1 cellular context compared by ENCODE assay signal in the genomic region with DNA sequence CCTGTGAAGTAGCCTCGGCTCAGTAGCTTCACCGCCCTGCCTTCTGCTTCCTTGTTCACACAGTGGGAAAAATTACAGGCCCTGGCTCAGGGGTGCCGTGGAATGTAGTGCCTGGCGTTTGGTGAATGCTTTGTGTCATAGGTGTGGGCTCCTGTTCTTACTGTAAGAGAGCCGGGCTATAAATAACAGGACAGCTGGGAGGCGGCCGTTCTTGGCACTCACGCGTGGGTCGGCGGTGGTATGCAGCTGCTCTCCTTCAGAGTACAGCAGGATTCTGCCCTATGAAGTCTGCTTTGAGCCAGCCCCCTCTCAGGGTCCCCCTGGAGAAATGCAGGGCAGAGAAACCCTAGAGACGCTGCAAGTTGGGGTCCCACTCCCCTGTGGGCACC.
TF ChIP-seq lines count a peak whose summit lies in the region.

No MANE protein-coding gene starts in this region.

TF ChIP-seq in Ishikawa, 13 proteins besides CTCF, POLR2A, EP300 and RAD21:
- TF ChIP-seq, protein P1, sequence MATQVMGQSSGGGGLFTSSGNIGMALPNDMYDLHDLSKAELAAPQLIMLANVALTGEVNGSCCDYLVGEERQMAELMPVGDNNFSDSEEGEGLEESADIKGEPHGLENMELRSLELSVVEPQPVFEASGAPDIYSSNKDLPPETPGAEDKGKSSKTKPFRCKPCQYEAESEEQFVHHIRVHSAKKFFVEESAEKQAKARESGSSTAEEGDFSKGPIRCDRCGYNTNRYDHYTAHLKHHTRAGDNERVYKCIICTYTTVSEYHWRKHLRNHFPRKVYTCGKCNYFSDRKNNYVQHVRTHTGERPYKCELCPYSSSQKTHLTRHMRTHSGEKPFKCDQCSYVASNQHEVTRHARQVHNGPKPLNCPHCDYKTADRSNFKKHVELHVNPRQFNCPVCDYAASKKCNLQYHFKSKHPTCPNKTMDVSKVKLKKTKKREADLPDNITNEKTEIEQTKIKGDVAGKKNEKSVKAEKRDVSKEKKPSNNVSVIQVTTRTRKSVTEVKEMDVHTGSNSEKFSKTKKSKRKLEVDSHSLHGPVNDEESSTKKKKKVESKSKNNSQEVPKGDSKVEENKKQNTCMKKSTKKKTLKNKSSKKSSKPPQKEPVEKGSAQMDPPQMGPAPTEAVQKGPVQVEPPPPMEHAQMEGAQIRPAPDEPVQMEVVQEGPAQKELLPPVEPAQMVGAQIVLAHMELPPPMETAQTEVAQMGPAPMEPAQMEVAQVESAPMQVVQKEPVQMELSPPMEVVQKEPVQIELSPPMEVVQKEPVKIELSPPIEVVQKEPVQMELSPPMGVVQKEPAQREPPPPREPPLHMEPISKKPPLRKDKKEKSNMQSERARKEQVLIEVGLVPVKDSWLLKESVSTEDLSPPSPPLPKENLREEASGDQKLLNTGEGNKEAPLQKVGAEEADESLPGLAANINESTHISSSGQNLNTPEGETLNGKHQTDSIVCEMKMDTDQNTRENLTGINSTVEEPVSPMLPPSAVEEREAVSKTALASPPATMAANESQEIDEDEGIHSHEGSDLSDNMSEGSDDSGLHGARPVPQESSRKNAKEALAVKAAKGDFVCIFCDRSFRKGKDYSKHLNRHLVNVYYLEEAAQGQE (IDR thresholded peaks at IDR 0.05; ENCODE audit: low read depth): no peak
- TF ChIP-seq ZBTB7A (IDR thresholded peaks at IDR 0.05; ENCODE audit: low read depth): 0 out of 2 replicates have a peak, but pooled peaks have one; percentile 27
